In genomic region chr9:34459356-34459755, GRCh38 we compare ENCODE assay signal across 17 cellular contexts. TPM values are rescaled to one million over a fixed set of nuclear protein-coding genes. Genes with fewer than 3 reads are reported as not detected.
DNase-seq lines count a peak whose midpoint lies in the region; ATAC-seq and TF ChIP-seq lines count a peak whose summit lies in the region.
"Had no signal": no experiment of that assay in that cellular context is flagged by ENCODE, and none has a peak within 500 bp of the region (broad histone marks: within the 10 kb centered on the region; RNA-seq: fewer than 3 reads in every experiment).

No MANE protein-coding gene starts in this region.

- H3K4me3 Mint-ChIP-seq in T-helper 2 cell treated with Interferon-gamma antibody and Interleukin-4, amounts not matched to agents 5 μg/mL and 100 μg/mL, for 36 hours: peak overlapping the region; percentile 79
- H3K4me3 Mint-ChIP-seq in stimulated activated effector memory CD8-positive, alpha-beta T cell treated with anti-CD3 and anti-CD28 coated beads, Interleukin-12 subunit alpha, Interleukin-12 subunit beta, amount 100 ng/mL, for 72 hours: peak overlapping the region; percentile 82

- H2AFZ ChIP-seq in SU-DHL-6 (ENCODE audit: low read depth, low read length, severe bottlenecking): peak overlapping the region; percentile 73

- H3K9me2 ChIP-seq in SU-DHL-6 (replicated peaks; ENCODE audit: insufficient read depth, low read length): no peaks in the 10 kb centered on the region

- no peaks in the 10 kb centered on the region for H3K79me2 ChIP-seq in SU-DHL-6 (ENCODE audit: insufficient read depth, low read length)

- H3K9me3 Mint-ChIP-seq in T-helper 2 cell treated with Interferon-gamma antibody and Interleukin-4, amounts not matched to agents 5 μg/mL and 100 μg/mL, for 36 hours: no peaks in the 10 kb centered on the region
- H3K9me3 Mint-ChIP-seq in stimulated activated effector memory CD8-positive, alpha-beta T cell treated with anti-CD3 and anti-CD28 coated beads, Interleukin-12 subunit alpha, Interleukin-12 subunit beta, amount 100 ng/mL, for 72 hours: no peaks in the 10 kb centered on the region

- H3K36me3 Mint-ChIP-seq in T-helper 2 cell treated with Interferon-gamma antibody and Interleukin-4, amounts not matched to agents 5 μg/mL and 100 μg/mL, for 36 hours (ENCODE audit: low read depth): no peaks in the 10 kb centered on the region
- H3K36me3 Mint-ChIP-seq in stimulated activated effector memory CD8-positive, alpha-beta T cell treated with anti-CD3 and anti-CD28 coated beads, Interleukin-12 subunit alpha, Interleukin-12 subunit beta, amount 100 ng/mL, for 72 hours: peaks cover 17% of the 10 kb centered on the region

- no peaks in the 10 kb centered on the region for H3F3A ChIP-seq in SU-DHL-6 (ENCODE audit: insufficient read depth)

- H3K27ac ChIP-seq in SU-DHL-6 (ENCODE audit: low read depth, low read length): no peak overlapping the region
- H3K27ac ChIP-seq: Peyer's patch had no signal

- H3K4me3 ChIP-seq in SU-DHL-6 (ENCODE audit: insufficient read depth, low read length, poor library complexity, severe bottlenecking): no peak overlapping the region
- H3K4me3 ChIP-seq in epithelial cell of proximal tubule (ENCODE audit: low read depth, low read length): peak overlapping the region; percentile 48
- H3K4me3 ChIP-seq: lung had no signal

- ATAC-seq in stimulated activated effector memory CD8-positive, alpha-beta T cell treated with anti-CD3 and anti-CD28 coated beads, Interleukin-12 subunit alpha, Interleukin-12 subunit beta, amount 100 ng/mL, for 72 hours: no peak
- ATAC-seq in HG02884 (IDR thresholded peaks at IDR 0.05; ENCODE audit: unreplicated experiment): no peak

- peaks cover 35% of the 10 kb centered on the region for H3K4me1 Mint-ChIP-seq in T-helper 2 cell treated with Interferon-gamma antibody and Interleukin-4, amounts not matched to agents 5 μg/mL and 100 μg/mL, for 36 hours (ENCODE audit: low read depth)
- H3K4me1 Mint-ChIP-seq in stimulated activated effector memory CD8-positive, alpha-beta T cell treated with anti-CD3 and anti-CD28 coated beads, Interleukin-12 subunit alpha, Interleukin-12 subunit beta, amount 100 ng/mL, for 72 hours: peaks cover 47% of the 10 kb centered on the region

- H3K27me3 Mint-ChIP-seq in T-helper 2 cell treated with Interferon-gamma antibody and Interleukin-4, amounts not matched to agents 5 μg/mL and 100 μg/mL, for 36 hours (ENCODE audit: low read depth): peaks cover 15% of the 10 kb centered on the region

- H4K20me1 ChIP-seq in SU-DHL-6 (ENCODE audit: low read depth, low read length): no peaks in the 10 kb centered on the region

- H3K9ac ChIP-seq in SU-DHL-6 (ENCODE audit: low read length): 0 out of 2 replicates have a peak overlapping the region, but pooled peaks have one; percentile 23

- H3K36me3 ChIP-seq in SU-DHL-6 (ENCODE audit: low read length): no peaks in the 10 kb centered on the region
- H3K36me3 ChIP-seq: Peyer's patch had no signal

- H3K9me3 ChIP-seq in SU-DHL-6 (ENCODE audit: insufficient read depth, low read length): no peaks in the 10 kb centered on the region
- H3K9me3 ChIP-seq: Peyer's patch had no signal

- no peak for DNase-seq in T-helper 2 cell treated with Interferon-gamma antibody and Interleukin-4, amounts not matched to agents 5 μg/mL and 100 μg/mL, for 36 hours (ENCODE audit: low spot score)
- no peak for DNase-seq in T-helper 2 cell
- no peak for DNase-seq in epithelial cell of proximal tubule (ENCODE audit: low read depth)
- DNase-seq in stimulated activated effector memory CD8-positive, alpha-beta T cell treated with anti-CD3 and anti-CD28 coated beads, Interleukin-12 subunit alpha, Interleukin-12 subunit beta, amount 100 ng/mL, for 72 hours (ENCODE audit: low spot score in 2 of 2): no peak
- no peak for DNase-seq in amygdala (lab: John Stamatoyannopoulos, UW)
- no peak for DNase-seq in NCI-H1417 treated with DMSO at 0.1 percent for 48 hours (lab: John Stamatoyannopoulos, UW)
- DNase-seq: activated CD4-positive, alpha-beta T cell treated with anti-CD3 and anti-CD28 coated beads, Interleukin-2, amount 50 U/mL, for 1 hour; central memory CD4-positive, alpha-beta T cell; erythroblast; NCI-H1436; NCI-H446 treated with DMSO at 0.1 percent for 48 hours; Peyer's patch had no signal

- peak overlapping the region; percentile 72 for H3K4me2 ChIP-seq in SU-DHL-6 (ENCODE audit: low read depth, low read length, poor library complexity, severe bottlenecking)

- peak overlapping the region; percentile 2 for H3K27ac Mint-ChIP-seq in T-helper 2 cell treated with Interferon-gamma antibody and Interleukin-4, amounts not matched to agents 5 μg/mL and 100 μg/mL, for 36 hours
- peak overlapping the region; percentile 79 for H3K27ac Mint-ChIP-seq in stimulated activated effector memory CD8-positive, alpha-beta T cell treated with anti-CD3 and anti-CD28 coated beads, Interleukin-12 subunit alpha, Interleukin-12 subunit beta, amount 100 ng/mL, for 72 hours

- TF ChIP-seq CTCF in SU-DHL-6 (IDR thresholded peaks at IDR 0.05; ENCODE audit: insufficient read depth, low read length, poor library complexity, severe bottlenecking): no peak
- TF ChIP-seq CTCF in epithelial cell of proximal tubule (conservative IDR thresholded peaks at IDR 0.05; ENCODE audit: low read depth, low read length): no peak

- H3K27me3 ChIP-seq in SU-DHL-6 (ENCODE audit: low read length): no peaks in the 10 kb centered on the region; the same call in 1 of the 2 replicates
- H3K27me3 ChIP-seq: Peyer's patch had no signal

RNA-seq across cellular contexts. Expression of gene DNAI1, which starts 0.8 kb away (rescaled TPM):
- total RNA-seq in epithelial cell of proximal tubule: 0.06 TPM in 1 of 2 replicates, not detected in the other
- total RNA-seq: A172; Peyer's patch; T-helper 2 cell treated with Interferon-gamma antibody and Interleukin-4, amounts not matched to agents 100 ng/mL and 5 ng/mL, for 36 hours had no signal

RNA-seq across cellular contexts. Expression of gene FAM219A, which starts 1.0 kb away (rescaled TPM):
- total RNA-seq in epithelial cell of proximal tubule: 19.9 and 30.7 TPM in 2 replicates
